8 cellular contexts compared by ENCODE assay signal in genomic region chrX:155216179-155216939, GRCh38. TPM values are rescaled to one million over a fixed set of nuclear protein-coding genes. Genes with fewer than 3 reads are reported as not detected.
DNase-seq lines count a peak whose midpoint lies in the region; ATAC-seq and TF ChIP-seq lines count a peak whose summit lies in the region.

TSS of gene VBP1 (plus strand) at chrX:155216460. CDS start at chrX:155216483, 23 bp downstream.

- peak within 1 kb of the TSS; percentile 78 for H3K4me3 ChIP-seq in Jurkat, Clone E6-1 (ENCODE audit: low read length)
- H3K4me3 ChIP-seq in PC-9 (peak within 1 kb of the TSS; percentile 81), epithelial cell of proximal tubule (ENCODE audit: low read depth, low read length) (peak within 1 kb of the TSS; percentile 79)

- H3K9me2 ChIP-seq in PC-9 (ENCODE audit: insufficient read depth): no peaks in the 10 kb centered on the region

- H3K27ac ChIP-seq in PC-9: peak within 1 kb of the TSS; percentile 58

- H3K79me2 ChIP-seq in PC-9 (ENCODE audit: low read depth): peaks cover 29% of the 10 kb centered on the region

- DNase-seq in DMS53 (lab: John Stamatoyannopoulos, UW) (peak; percentile 97), PC-9 (peak; percentile 89 to 93), epithelial cell of proximal tubule (ENCODE audit: low read depth) (peak; percentile 69), mucosa of gallbladder (ENCODE audit: low spot score) (peak; percentile 93)
- DNase-seq in Jurkat, Clone E6-1 (ENCODE audit: low read depth, low spot score): peak; percentile 93
- peak; percentile 82 for DNase-seq in activated T-cell treated with anti-CD3 and anti-CD28 coated beads, Interleukin-2, amount 50 U/mL, for 1 hour
- peak; percentile 54 to 71 for DNase-seq in stimulated activated CD8-positive, alpha-beta memory T cell treated with anti-CD3 and anti-CD28 coated beads, Interleukin-4, amount 100 ng/mL, for 4 hours (ENCODE audit: low read depth in 2 of 2, low spot score in 1 of 2)

- H3K9me3 ChIP-seq in PC-9 (ENCODE audit: insufficient read depth, low read depth): no peaks in the 10 kb centered on the region

- peaks cover 10% of the 10 kb centered on the region for H3K4me1 ChIP-seq in PC-9 (replicated peaks; ENCODE audit: insufficient read depth)

- H3F3A ChIP-seq in PC-9 (ENCODE audit: insufficient read depth, low read depth): no peaks in the 10 kb centered on the region

- no TSS peak for BruUV-seq in PC-9 (replicated peaks; lab: Mats Ljungman, UMichigan)

- CTCF ChIA-PET in PC-9 (lab: Charles Lee): interaction anchor here (0.5 to 0.6 kb wide), 4 partner anchors 11 to 434 kb away, joined by 4 to 11 read pairs (median 6); no protein-coding TSS in a partner anchor

- peak; percentile 63; the same call in 1 of the 2 replicates for TF ChIP-seq CTCF in PC-9 (conservative IDR thresholded peaks at IDR 0.05)
- peak; percentile 44 for TF ChIP-seq CTCF in epithelial cell of proximal tubule (conservative IDR thresholded peaks at IDR 0.05; ENCODE audit: low read depth, low read length)

- peak; percentile 96 for ATAC-seq in GM21619 (IDR thresholded peaks at IDR 0.05; ENCODE audit: unreplicated experiment)

- H3K27me3 ChIP-seq in PC-9 (ENCODE audit: insufficient read depth, low read depth): no peaks in the 10 kb centered on the region

- POLR2A ChIA-PET in PC-9 (lab: Charles Lee; ENCODE audit: unreplicated experiment): interaction anchor here (0.6 to 0.7 kb wide), 3 partner anchors 22 to 1275 kb away, joined by 4 to 11 read pairs (median 5); no protein-coding TSS in a partner anchor

- peaks cover 7% of the 10 kb centered on the region; the same call in 1 of the 2 replicates for H4K20me1 ChIP-seq in PC-9 (ENCODE audit: insufficient read depth)

- intact Hi-C loops in PC-9 (cut with micrococcal nuclease; ENCODE audit: unreplicated experiment): loop anchor here (1.0 to 10.0 kb wide), 3 partner anchors 122 to 551 kb away; no protein-coding TSS in a partner anchor

- peak within 1 kb of the TSS; percentile 96 for H2AFZ ChIP-seq in PC-9

- peak within 1 kb of the TSS; percentile 87 for H3K4me2 ChIP-seq in PC-9

- H3K36me3 ChIP-seq in PC-9 (ENCODE audit: low read depth): no peaks in the 10 kb centered on the region

RNA-seq across cellular contexts. Expression of gene VBP1, which starts in this region (rescaled TPM):
- polyA plus RNA-seq in Jurkat, Clone E6-1 (2012; ENCODE audit: insufficient read depth, insufficient read length): 79.3 TPM
- total RNA-seq in PC-9 (2021) (68.9 and 87.8 TPM in 2 replicates), epithelial cell of proximal tubule (58.9 and 68.6 TPM in 2 replicates), mucosa of gallbladder (36.9 TPM)

Comparison
In these comparisons a context has a peak if more than half of its experiments do, and no peak if none do; other contexts are left out.
1. Peak in every context shown above with its lines: DNase-seq, ATAC-seq, H3K4me3 ChIP-seq and H3K27ac ChIP-seq.